Comparison of ENCODE assay signal across 1 cellular context in the genomic region with DNA sequence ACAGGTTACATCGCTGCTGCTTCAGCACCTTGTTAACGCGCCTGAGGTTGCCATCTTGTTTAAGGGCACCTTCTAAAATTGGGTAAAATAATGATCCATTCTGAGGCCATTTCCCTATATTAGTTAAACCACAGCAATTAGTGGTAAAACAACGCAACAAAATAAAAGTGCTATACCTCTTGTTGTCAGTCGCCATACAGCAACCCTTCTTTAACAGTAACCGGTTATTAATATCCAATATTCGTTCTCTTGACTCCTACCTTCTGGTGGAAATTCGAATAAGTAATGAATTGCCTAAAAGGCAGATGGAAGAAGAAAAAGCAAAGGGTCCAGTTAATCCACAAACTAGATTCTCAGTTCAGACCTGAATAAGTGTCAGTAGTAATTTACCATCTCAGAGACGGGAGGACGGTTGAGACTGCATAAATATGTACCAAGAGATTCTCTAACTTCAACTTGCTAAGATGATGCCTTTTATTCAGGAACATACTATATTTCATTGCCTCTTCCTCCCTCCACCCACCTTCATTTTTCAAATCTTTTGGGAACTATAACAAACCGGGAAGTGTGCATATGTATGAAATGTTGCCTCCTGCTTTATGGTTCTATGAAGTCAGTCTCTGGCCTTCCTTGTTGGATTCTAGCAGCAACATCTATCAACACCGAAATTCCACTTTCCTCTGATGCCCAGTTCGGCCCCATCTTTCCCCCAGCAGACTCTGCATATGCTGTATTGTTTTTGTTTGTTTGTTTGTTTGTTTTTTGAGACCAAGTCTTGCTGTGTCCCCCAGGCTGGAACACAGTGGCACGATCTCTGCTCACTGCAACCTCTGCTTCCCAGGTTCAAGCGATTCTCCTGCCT.
TF ChIP-seq lines count a peak whose summit lies in the region.

No MANE protein-coding gene starts in this region.

TF ChIP-seq in HepG2, 621 proteins besides CTCF, POLR2A, EP300 and RAD21 (continued from another document and continues in another):
- TF ChIP-seq FOXP4 (CRISPR knock-in tag; IDR thresholded peaks at IDR 0.05) (no peak), NCOA5 (CRISPR knock-in tag; IDR thresholded peaks at IDR 0.05) (no peak), ZKSCAN8 (CRISPR knock-in tag; IDR thresholded peaks at IDR 0.05; ENCODE audit: borderline replicate concordance) (no peak), ZNF614 (CRISPR knock-in tag; IDR thresholded peaks at IDR 0.05; ENCODE audit: borderline replicate concordance) (peak; percentile 10; the same call in 1 of the 2 replicates), FOSL1 (CRISPR knock-in tag; IDR thresholded peaks at IDR 0.05; ENCODE audit: borderline replicate concordance) (no peak), ZHX1 (CRISPR knock-in tag; IDR thresholded peaks at IDR 0.05; ENCODE audit: low read depth) (no peak; the same call in 1 of the 2 replicates), ZNF644 (CRISPR knock-in tag; IDR thresholded peaks at IDR 0.05; ENCODE audit: low read depth) (peak; percentile 95), MXD4 (CRISPR knock-in tag; IDR thresholded peaks at IDR 0.05) (no peak), BCL6 (CRISPR knock-in tag; IDR thresholded peaks at IDR 0.05) (0 out of 2 replicates have a peak, but pooled peaks have one; percentile 1), SAFB2 (CRISPR knock-in tag; IDR thresholded peaks at IDR 0.05; ENCODE audit: borderline replicate concordance, low read depth) (no peak), MEIS1 (CRISPR knock-in tag; IDR thresholded peaks at IDR 0.05; ENCODE audit: borderline replicate concordance) (no peak; the same call in 1 of the 2 replicates), ZNF331 (CRISPR knock-in tag; IDR thresholded peaks at IDR 0.05) (no peak), TOE1 (CRISPR knock-in tag; IDR thresholded peaks at IDR 0.05) (no peak), ZNF282 (IDR thresholded peaks at IDR 0.05; ENCODE audit: partially characterized antibody) (no peak), ZNF883 (CRISPR knock-in tag; IDR thresholded peaks at IDR 0.05; ENCODE audit: not compliant biosample characterization) (no peak), ZNF567 (CRISPR knock-in tag; IDR thresholded peaks at IDR 0.05; ENCODE audit: borderline replicate concordance) (0 out of 2 replicates have a peak, but pooled peaks have one; percentile 29), ATF4 (CRISPR knock-in tag; IDR thresholded peaks at IDR 0.05) (no peak), SMC3 (IDR thresholded peaks at IDR 0.05; ENCODE audit: low read length) (no peak), CAMTA2 (CRISPR knock-in tag; IDR thresholded peaks at IDR 0.05; ENCODE audit: borderline replicate concordance) (no peak), FOXP1 (IDR thresholded peaks at IDR 0.05) (no peak), FOXP1 (CRISPR knock-in tag; IDR thresholded peaks at IDR 0.05) (no peak), ZFP41 (CRISPR knock-in tag; IDR thresholded peaks at IDR 0.05; ENCODE audit: borderline replicate concordance) (no peak), ZNF577 (CRISPR knock-in tag; IDR thresholded peaks at IDR 0.05; ENCODE audit: borderline replicate concordance, low read depth) (no peak), ZNF720 (CRISPR knock-in tag; IDR thresholded peaks at IDR 0.05) (no peak), MNT (IDR thresholded peaks at IDR 0.05) (no peak), YEATS2 (CRISPR knock-in tag; IDR thresholded peaks at IDR 0.05; ENCODE audit: borderline replicate concordance) (no peak), LCORL (IDR thresholded peaks at IDR 0.05) (no peak), LCORL (CRISPR knock-in tag; IDR thresholded peaks at IDR 0.05) (no peak; the same call in none of the 2 replicates), MAFF (IDR thresholded peaks at IDR 0.05; ENCODE audit: low read depth, low read length) (peak; percentile 86; the same call in 1 of the 2 replicates), RARA (CRISPR knock-in tag; IDR thresholded peaks at IDR 0.05) (no peak; the same call in 1 of the 2 replicates), ATF2 (CRISPR knock-in tag; IDR thresholded peaks at IDR 0.05) (no peak), ATF5 (CRISPR knock-in tag; IDR thresholded peaks at IDR 0.05; ENCODE audit: low read depth) (no peak), PBX2 (CRISPR knock-in tag; IDR thresholded peaks at IDR 0.05) (no peak), HDAC2 (CRISPR knock-in tag; IDR thresholded peaks at IDR 0.05) (no peak), HCFC1 (IDR thresholded peaks at IDR 0.05; ENCODE audit: low read depth, low read length) (no peak), MED1 (CRISPR knock-in tag; IDR thresholded peaks at IDR 0.05) (no peak), ZNF451 (CRISPR knock-in tag; IDR thresholded peaks at IDR 0.05) (no peak), ZNF557 (CRISPR knock-in tag; IDR thresholded peaks at IDR 0.05) (no peak; the same call in 1 of the 2 replicates), ZNF737 (CRISPR knock-in tag; IDR thresholded peaks at IDR 0.05; ENCODE audit: borderline replicate concordance) (no peak), ZNF776 (CRISPR knock-in tag; IDR thresholded peaks at IDR 0.05) (no peak), ZKSCAN5 (CRISPR knock-in tag; IDR thresholded peaks at IDR 0.05) (no peak), ZNF781 (CRISPR knock-in tag; IDR thresholded peaks at IDR 0.05; ENCODE audit: borderline replicate concordance, not compliant biosample characterization) (no peak), ZBTB21 (CRISPR knock-in tag; IDR thresholded peaks at IDR 0.05) (no peak), ZNF296 (CRISPR knock-in tag; conservative IDR thresholded peaks at IDR 0.05) (no peak), ZNF136 (CRISPR knock-in tag; IDR thresholded peaks at IDR 0.05; ENCODE audit: low read depth) (no peak), FOXA3 (CRISPR knock-in tag; IDR thresholded peaks at IDR 0.05) (peak; percentile 55; the same call in 1 of the 2 replicates)
- TF ChIP-seq, protein P1, sequence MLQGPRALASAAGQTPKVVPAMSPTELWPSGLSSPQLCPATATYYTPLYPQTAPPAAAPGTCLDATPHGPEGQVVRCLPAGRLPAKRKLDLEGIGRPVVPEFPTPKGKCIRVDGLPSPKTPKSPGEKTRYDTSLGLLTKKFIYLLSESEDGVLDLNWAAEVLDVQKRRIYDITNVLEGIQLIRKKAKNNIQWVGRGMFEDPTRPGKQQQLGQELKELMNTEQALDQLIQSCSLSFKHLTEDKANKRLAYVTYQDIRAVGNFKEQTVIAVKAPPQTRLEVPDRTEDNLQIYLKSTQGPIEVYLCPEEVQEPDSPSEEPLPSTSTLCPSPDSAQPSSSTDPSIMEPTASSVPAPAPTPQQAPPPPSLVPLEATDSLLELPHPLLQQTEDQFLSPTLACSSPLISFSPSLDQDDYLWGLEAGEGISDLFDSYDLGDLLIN (CRISPR knock-in tag; IDR thresholded peaks at IDR 0.05; ENCODE audit: borderline replicate concordance): no peak
- TF ChIP-seq, protein P2, sequence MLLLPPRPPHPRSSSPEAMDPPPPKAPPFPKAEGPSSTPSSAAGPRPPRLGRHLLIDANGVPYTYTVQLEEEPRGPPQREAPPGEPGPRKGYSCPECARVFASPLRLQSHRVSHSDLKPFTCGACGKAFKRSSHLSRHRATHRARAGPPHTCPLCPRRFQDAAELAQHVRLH (CRISPR knock-in tag; IDR thresholded peaks at IDR 0.05; ENCODE audit: borderline replicate concordance, low read depth): 0 out of 2 replicates have a peak, but pooled peaks have one; percentile 0
- TF ChIP-seq, protein P3, sequence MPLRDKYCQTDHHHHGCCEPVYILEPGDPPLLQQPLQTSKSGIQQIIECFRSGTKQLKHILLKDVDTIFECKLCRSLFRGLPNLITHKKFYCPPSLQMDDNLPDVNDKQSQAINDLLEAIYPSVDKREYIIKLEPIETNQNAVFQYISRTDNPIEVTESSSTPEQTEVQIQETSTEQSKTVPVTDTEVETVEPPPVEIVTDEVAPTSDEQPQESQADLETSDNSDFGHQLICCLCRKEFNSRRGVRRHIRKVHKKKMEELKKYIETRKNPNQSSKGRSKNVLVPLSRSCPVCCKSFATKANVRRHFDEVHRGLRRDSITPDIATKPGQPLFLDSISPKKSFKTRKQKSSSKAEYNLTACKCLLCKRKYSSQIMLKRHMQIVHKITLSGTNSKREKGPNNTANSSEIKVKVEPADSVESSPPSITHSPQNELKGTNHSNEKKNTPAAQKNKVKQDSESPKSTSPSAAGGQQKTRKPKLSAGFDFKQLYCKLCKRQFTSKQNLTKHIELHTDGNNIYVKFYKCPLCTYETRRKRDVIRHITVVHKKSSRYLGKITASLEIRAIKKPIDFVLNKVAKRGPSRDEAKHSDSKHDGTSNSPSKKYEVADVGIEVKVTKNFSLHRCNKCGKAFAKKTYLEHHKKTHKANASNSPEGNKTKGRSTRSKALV (CRISPR knock-in tag; IDR thresholded peaks at IDR 0.05): peak; percentile 16; the same call in 1 of the 2 replicates
- TF ChIP-seq, protein P4, sequence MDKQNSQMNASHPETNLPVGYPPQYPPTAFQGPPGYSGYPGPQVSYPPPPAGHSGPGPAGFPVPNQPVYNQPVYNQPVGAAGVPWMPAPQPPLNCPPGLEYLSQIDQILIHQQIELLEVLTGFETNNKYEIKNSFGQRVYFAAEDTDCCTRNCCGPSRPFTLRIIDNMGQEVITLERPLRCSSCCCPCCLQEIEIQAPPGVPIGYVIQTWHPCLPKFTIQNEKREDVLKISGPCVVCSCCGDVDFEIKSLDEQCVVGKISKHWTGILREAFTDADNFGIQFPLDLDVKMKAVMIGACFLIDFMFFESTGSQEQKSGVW (CRISPR knock-in tag; IDR thresholded peaks at IDR 0.05; ENCODE audit: borderline replicate concordance): no peak
